In the genomic region with DNA sequence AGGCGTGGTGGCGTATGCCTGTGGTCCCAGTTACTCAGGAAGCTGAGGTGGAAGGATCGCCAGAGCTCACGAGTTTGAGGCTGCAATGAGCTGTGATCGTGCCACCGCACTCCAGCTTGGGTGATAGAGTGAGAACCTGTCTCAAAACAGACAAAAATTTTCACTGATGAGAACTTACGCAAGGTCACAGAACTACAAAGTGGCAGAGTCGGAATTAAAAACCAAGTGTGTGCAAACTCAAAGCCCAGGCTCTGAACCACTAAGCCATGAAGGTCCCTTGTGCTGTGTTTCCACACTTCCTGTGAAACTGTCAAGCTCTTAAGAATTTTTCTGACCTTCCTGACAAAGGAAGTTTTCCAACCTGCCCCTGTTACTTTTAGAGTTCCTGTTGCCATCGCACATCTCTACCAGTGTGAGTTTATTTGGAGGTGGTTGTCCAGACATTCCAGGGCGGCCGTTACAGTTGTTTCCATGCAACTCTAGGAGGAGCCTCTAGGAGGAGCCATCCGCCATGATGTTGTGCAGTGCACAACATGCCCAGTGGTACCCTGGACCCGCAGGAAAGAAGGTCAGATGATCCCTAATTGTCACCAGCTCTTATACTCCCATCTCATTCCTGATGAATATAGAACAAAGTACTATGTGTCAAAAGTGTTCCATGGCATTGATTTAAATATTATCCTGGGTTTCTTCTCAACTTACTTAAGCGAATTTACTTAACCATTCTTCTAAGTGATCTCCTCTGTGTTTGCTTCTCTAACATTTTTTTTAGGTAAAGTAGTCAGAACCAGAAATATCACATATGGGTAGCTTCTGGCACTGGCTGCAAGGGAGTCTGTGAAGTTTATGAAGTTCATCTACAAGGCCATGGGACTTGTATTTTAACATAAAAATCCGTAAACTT, we compare ENCODE assay signal across 9 cellular contexts. TPM values are rescaled to one million over a fixed set of nuclear protein-coding genes. Genes with fewer than 3 reads are reported as not detected.
A peak's percentile ranks its signal among the peaks of the same experiment; 100 is the strongest.
DNase-seq lines count a peak whose midpoint lies in the region; ATAC-seq, FAIRE-seq and TF ChIP-seq lines count a peak whose summit lies in the region.
"Had no signal": no experiment of that assay in that cellular context is flagged by ENCODE, and none has a peak within 500 bp of the region (broad histone marks: within the 10 kb centered on the region; RNA-seq: fewer than 3 reads in every experiment).

No MANE protein-coding gene starts in this region.

- intact Hi-C loops in right lobe of liver (cut with DNase I) (no loop called here), aorta (cut with DNase I) (no loop called here)

- ATAC-seq in right lobe of liver (peak; percentile 96 to 98 (median 98)), HG03175 (IDR thresholded peaks at IDR 0.05; ENCODE audit: unreplicated experiment) (no peak), HG02885 (IDR thresholded peaks at IDR 0.05; ENCODE audit: poor library complexity, unreplicated experiment) (no peak), aorta (ENCODE audit: low FRiP score) (no peak)

- no peaks in the 10 kb centered on the region for H3K36me3 ChIP-seq in right lobe of liver
- no peaks in the 10 kb centered on the region for H3K36me3 ChIP-seq in aorta (ENCODE audit: control insufficient read depth in 1 of 2, insufficient read depth in 2 of 2, low read length in 1 of 2)

- no peaks in the 10 kb centered on the region for H3K4me1 ChIP-seq in right lobe of liver
- H3K4me1 ChIP-seq in aorta (ENCODE audit: control insufficient read depth in 1 of 2, insufficient read depth in 2 of 2, low read length in 2 of 2), result no peaks in the 10 kb centered on the region

- DNase-seq in ELR (ENCODE audit: low read depth), result peak; percentile 40
- peak; percentile 24 for DNase-seq in HTR-8/SVneo (ENCODE audit: insufficient read length, low spot score)
- peak; percentile 44 to 65 (median 59) for DNase-seq in right lobe of liver
- no peak for DNase-seq in NCI-H2227 treated with DMSO at 0.1 percent for 48 hours (lab: John Stamatoyannopoulos, UW)
- DNase-seq in aorta, result no peak

- H3K27ac ChIP-seq in right lobe of liver (no peak overlapping the region), aorta (ENCODE audit: low read depth in 1 of 2, low read length in 2 of 2) (no peak overlapping the region)

- WGBS in right lobe of liver (ENCODE audit: insufficient coverage, low coverage, low lambda C conversion rate, missing lambda C conversion rate), result 53% methylated on average over 11 of the region's 15 CpGs
- 93 to 95% methylated on average over 15 of the region's 15 CpGs for WGBS in aorta, 2 donors

- H3K9me3 ChIP-seq in right lobe of liver (no peaks in the 10 kb centered on the region), aorta (ENCODE audit: control insufficient read depth, low read length) (no peaks in the 10 kb centered on the region)

- no peak for TF ChIP-seq POLR2A in right lobe of liver (IDR thresholded peaks at IDR 0.05)

- no peak overlapping the region for H3K4me3 ChIP-seq in WI38 (ENCODE audit: low read depth, low read length)
- no peak overlapping the region for H3K4me3 ChIP-seq in right lobe of liver
- no peak overlapping the region for H3K4me3 ChIP-seq in aorta (ENCODE audit: low read length in 2 of 2)

- H3K27me3 ChIP-seq in right lobe of liver, result no peaks in the 10 kb centered on the region
- no peaks in the 10 kb centered on the region for H3K27me3 ChIP-seq in aorta (ENCODE audit: control insufficient read depth in 1 of 2, insufficient read depth in 2 of 2, low read length in 1 of 2)

- peak; percentile 31; the same call in 1 of the 2 replicates for TF ChIP-seq CTCF in WI38 (IDR thresholded peaks at IDR 0.05; ENCODE audit: low read depth, low read length)
- peak; percentile 66 to 80 (median 76) for TF ChIP-seq CTCF in right lobe of liver (IDR thresholded peaks at IDR 0.05)

- FAIRE-seq in HTR-8/SVneo (lab: Jason Lieb, UNC), result no peak

RNA-seq across cellular contexts. Expression of a gene that starts 49.0 kb away (rescaled TPM):
- not detected for total RNA-seq in right lobe of liver
- not detected for total RNA-seq in aorta
- polyA plus RNA-seq in aorta, result not detected
- polyA plus RNA-seq: thymus had no signal

Comparison
In these comparisons a context has a peak if more than half of its experiments do, and no peak if none do; other contexts are left out.
1. DNase-seq: peak in ELR (single experiment), HTR-8/SVneo (single experiment) and right lobe of liver (3 of 3); none in NCI-H2227 treated with DMSO at 0.1 percent for 48 hours (single experiment) and aorta (0 of 2).
2. ATAC-seq: peak in right lobe of liver (4 of 4); none in HG03175 (single experiment), HG02885 (single experiment) and aorta (single experiment).